Comparison of ENCODE assay signal across 13 cellular contexts in genomic region chr2:198545411-198545810, GRCh38.
"Had no signal": no experiment of that assay in that cellular context is flagged by ENCODE, and none has a peak within 500 bp of the region (broad histone marks: within the 10 kb centered on the region; RNA-seq: fewer than 3 reads in every experiment).

No MANE protein-coding gene starts in this region.

- DNase-seq: activated CD4-positive, alpha-beta T cell treated with anti-CD3 and anti-CD28 coated beads, Interleukin-2, amount 50 U/mL, for 1 hour; activated CD4-positive, CD25-positive, alpha-beta regulatory T cell; amniotic stem cell; body of pancreas; cortex of kidney; effector CD8-positive, alpha-beta T cell; hippocampal formation; nephron progenitor cell; ovary; stimulated activated CD4-positive, alpha-beta T cell treated with anti-CD3 and anti-CD28 coated beads, Interleukin-4, amount 100 ng/mL, for 24 hours; stimulated activated naive CD8-positive, alpha-beta T cell treated with anti-CD3 and anti-CD28 coated beads, Interleukin-15, amount 100 ng/mL, for 72 hours; testis had no signal

- H3K36me3 ChIP-seq: ovary had no signal

- H3K9me3 ChIP-seq: body of pancreas, ovary, testis had no signal

- H3K4me1 ChIP-seq: body of pancreas, testis had no signal

- ATAC-seq: body of pancreas; left lobe of liver; stimulated activated naive CD8-positive, alpha-beta T cell treated with anti-CD3 and anti-CD28 coated beads, Interleukin-15, amount 100 ng/mL, for 72 hours had no signal

- H3K4me3 ChIP-seq: body of pancreas, ovary, testis had no signal

- H3K27me3 ChIP-seq: body of pancreas, ovary, testis had no signal

- H3K27ac ChIP-seq: body of pancreas, ovary, testis had no signal
